1 cellular context compared by ENCODE assay signal in genomic region chr12:4483885-4484823, GRCh38.
TF ChIP-seq lines count a peak whose summit lies in the region.

No MANE protein-coding gene starts in this region.

TF ChIP-seq in HepG2, 621 proteins besides CTCF, POLR2A, EP300 and RAD21:
- TF ChIP-seq MAFF (IDR thresholded peaks at IDR 0.05; ENCODE audit: low read depth, low read length) (peak; percentile 55; the same call in 1 of the 2 replicates), ZNF619 (CRISPR knock-in tag; IDR thresholded peaks at IDR 0.05) (no peak), ZMYM2 (CRISPR knock-in tag; IDR thresholded peaks at IDR 0.05) (no peak), SMAD9 (CRISPR knock-in tag; IDR thresholded peaks at IDR 0.05) (no peak), FOXA3 (CRISPR knock-in tag; IDR thresholded peaks at IDR 0.05) (no peak), GPN1 (CRISPR knock-in tag; IDR thresholded peaks at IDR 0.05; ENCODE audit: borderline replicate concordance) (no peak), ZFP41 (CRISPR knock-in tag; IDR thresholded peaks at IDR 0.05; ENCODE audit: borderline replicate concordance) (no peak), SRSF9 (IDR thresholded peaks at IDR 0.05; ENCODE audit: borderline replicate concordance, insufficient read depth, low read depth, low read length, poor library complexity, severe bottlenecking) (no peak), MAFK (conservative IDR thresholded peaks at IDR 0.05 in 1 of 2, IDR thresholded peaks at IDR 0.05 in 1 of 2; ENCODE audit: low read length in 2 of 2) (peak; percentile 48 to 77; a peak in 3 of 4 replicates), IRF2 (CRISPR knock-in tag; IDR thresholded peaks at IDR 0.05) (no peak), ZNF615 (CRISPR knock-in tag; IDR thresholded peaks at IDR 0.05; ENCODE audit: borderline replicate concordance) (no peak), PPARG (CRISPR knock-in tag; conservative IDR thresholded peaks at IDR 0.05) (no peak)
